12 cellular contexts compared by ENCODE assay signal in genomic region chr17:20225162-20226115, GRCh38.
DNase-seq lines count a peak whose midpoint lies in the region; ATAC-seq, FAIRE-seq and TF ChIP-seq lines count a peak whose summit lies in the region.
"Had no signal": no experiment of that assay in that cellular context is flagged by ENCODE, and none has a peak within 500 bp of the region (broad histone marks: within the 10 kb centered on the region; RNA-seq: fewer than 3 reads in every experiment).

No MANE protein-coding gene starts in this region.

- TF ChIP-seq RAD21 in H1 (IDR thresholded peaks at IDR 0.05 in 1 of 2, conservative IDR thresholded peaks at IDR 0.05 in 1 of 2; ENCODE audit: low read depth in 2 of 2, low read length in 2 of 2): no peak; a peak in 1 of 4 replicates

- H3K27me3 ChIP-seq in H1 (replicated peaks in 1 of 4; ENCODE audit: control insufficient read depth in 3 of 4, extremely low read depth in 1 of 4, insufficient read depth in 3 of 4, low read length in 3 of 4) (no peaks in the 10 kb centered on the region), neural progenitor cell (no peaks in the 10 kb centered on the region), gastrocnemius medialis (no peaks in the 10 kb centered on the region), upper lobe of left lung (no peaks in the 10 kb centered on the region), heart right ventricle (no peaks in the 10 kb centered on the region)
- H3K27me3 ChIP-seq: tibial artery had no signal

- no peaks in the 10 kb centered on the region for H3K23me2 ChIP-seq in H1 (ENCODE audit: low read depth, low read length)

- H2BK5ac ChIP-seq in H1 (ENCODE audit: low read depth, low read length): peak overlapping the region; percentile 45; the same call in 1 of the 2 replicates

- H3K4ac ChIP-seq in H1 (replicated peaks; ENCODE audit: insufficient read length, low read depth, low read length): peak overlapping the region; percentile 4

- H3K18ac ChIP-seq in H1 (ENCODE audit: extremely low read depth, low read length): peak overlapping the region; percentile 17; the same call in 1 of the 2 replicates

- H3K9me3 ChIP-seq in H1 (ENCODE audit: insufficient read depth in 2 of 2, low read depth in 1 of 2, low read length in 1 of 2) (no peaks in the 10 kb centered on the region), neural progenitor cell (ENCODE audit: low read depth) (no peaks in the 10 kb centered on the region), gastrocnemius medialis (no peaks in the 10 kb centered on the region), upper lobe of left lung (no peaks in the 10 kb centered on the region), heart right ventricle (no peaks in the 10 kb centered on the region)
- H3K9me3 ChIP-seq: tibial artery had no signal

- H3K9me3 Mint-ChIP-seq in neural progenitor cell: peaks cover 10% of the 10 kb centered on the region

- H3K4me2 ChIP-seq in H1 (ENCODE audit: insufficient read depth in 1 of 2, low read depth in 2 of 2, low read length in 2 of 2) (0 out of 4 replicates have a peak overlapping the region, but pooled peaks of 1 of the 2 experiments have one; percentile 21), neural progenitor cell (no peak overlapping the region)

- TF ChIP-seq EP300 in H1 (IDR thresholded peaks at IDR 0.05; ENCODE audit: borderline replicate concordance in 1 of 2, low read depth in 2 of 2, low read length in 2 of 2) (no peak), upper lobe of left lung (IDR thresholded peaks at IDR 0.05) (no peak)

- H3K4me3 Mint-ChIP-seq in neural progenitor cell: no peak overlapping the region

- TF ChIP-seq POLR2A in H1 (IDR thresholded peaks at IDR 0.05; ENCODE audit: control extremely low read depth in 1 of 2, low read depth in 2 of 2, low read length in 2 of 2) (no peak), gastrocnemius medialis (IDR thresholded peaks at IDR 0.05) (no peak), upper lobe of left lung (IDR thresholded peaks at IDR 0.05) (no peak)

- intact Hi-C loops in gastrocnemius medialis (cut with DNase I; ENCODE audit: low total_unique reads) (loop anchor here (2.0 to 10.0 kb wide), 3 partner anchors 42 to 241 kb away; no protein-coding TSS in a partner anchor), heart right ventricle (cut with DNase I) (loop anchor here in 8 of 10 donors (5.0 to 10.0 kb wide), 7 partner anchors 87 to 627 kb away; partner anchors contain the start of gene SPECC1 (in 1 of the 8))

- no peak overlapping the region for H3K56ac ChIP-seq in H1 (replicated peaks; ENCODE audit: insufficient read length, low read depth, low read length)

- no peak overlapping the region for H3K23ac ChIP-seq in H1 (ENCODE audit: insufficient read length)

- 73% methylated on average over 7 of the region's 7 CpGs; no CpG with 5 or more reads in 1 of the 2 experiments for WGBS in H1 (ENCODE audit: extremely low coverage in 1 of 2, insufficient coverage in 1 of 2, insufficient read length in 1 of 2, insufficient replicate concordance in 2 of 2, low coverage in 1 of 2, low lambda C conversion rate in 2 of 2, missing lambda C conversion rate in 1 of 2), 2 experiments
- WGBS in upper lobe of left lung, 2 donors: 73 to 87% methylated on average over 7 of the region's 7 CpGs
- WGBS in heart right ventricle, 2 donors: 71 to 78% methylated on average over 7 of the region's 7 CpGs

- in situ Hi-C loops in gastrocnemius medialis (cut with MboI; ENCODE audit: low sequenced_read_pairs in 4 of 4): loop anchor here in 1 of 4 donors (10.0 kb wide), 1 partner anchor 89 kb away; no protein-coding TSS in a partner anchor

- no peak overlapping the region for H2BK20ac ChIP-seq in H1 (ENCODE audit: low read length)

- H3K14ac ChIP-seq in H1 (ENCODE audit: insufficient read length): no peak overlapping the region

- peak overlapping the region; percentile 72 for H4K91ac ChIP-seq in H1 (replicated peaks; ENCODE audit: insufficient read length, low read length)

- no peak overlapping the region for H2BK120ac ChIP-seq in H1 (replicated peaks; ENCODE audit: low read depth, low read length)

- H3K36me3 ChIP-seq in H1 (ENCODE audit: control insufficient read depth in 2 of 4, insufficient read depth in 4 of 4, low read length in 3 of 4): peaks cover 0 to 18% (median 6%) of the 10 kb centered on the region in 4 experiments; a peak in 4 of 8 replicates
- no peaks in the 10 kb centered on the region for H3K36me3 ChIP-seq in neural progenitor cell
- H3K36me3 ChIP-seq in gastrocnemius medialis: no peaks in the 10 kb centered on the region
- peaks cover 0 to 9% (median 0%) of the 10 kb centered on the region in 4 donors for H3K36me3 ChIP-seq in upper lobe of left lung
- peaks cover 0 to 27% (median 0%) of the 10 kb centered on the region in 9 donors for H3K36me3 ChIP-seq in heart right ventricle
- H3K36me3 ChIP-seq: tibial artery had no signal

- H3K27me3 Mint-ChIP-seq in neural progenitor cell (ENCODE audit: insufficient read depth, low read depth): peaks cover 7% of the 10 kb centered on the region

- H3K79me1 ChIP-seq in H1 (ENCODE audit: low read depth, low read length): peaks cover 4% of the 10 kb centered on the region; the same call in 1 of the 2 replicates

- H4K5ac ChIP-seq in H1 (ENCODE audit: insufficient read length, low read depth, low read length): no peak overlapping the region

- POLR2A ChIA-PET in H1 (lab: Charles Lee; ENCODE audit: partially characterized antibody): interaction anchor here (1.4 kb wide), 1 partner anchor 69 kb away, joined by 5 read pairs; no protein-coding TSS in a partner anchor

- H4K20me1 ChIP-seq in H1 (replicated peaks in 1 of 2; ENCODE audit: control insufficient read depth in 1 of 2, insufficient read depth in 2 of 2, low read length in 2 of 2) (peaks cover 2 to 4% of the 10 kb centered on the region in 2 experiments), neural progenitor cell (ENCODE audit: low read depth) (no peaks in the 10 kb centered on the region)

- peaks cover 0 to 60% of the 10 kb centered on the region in 2 experiments; a peak in 2 of 4 replicates for H3K79me2 ChIP-seq in H1 (ENCODE audit: control insufficient read depth in 1 of 2, insufficient read depth in 2 of 2, low read length in 2 of 2)
- peaks cover 30% of the 10 kb centered on the region for H3K79me2 ChIP-seq in neural progenitor cell (ENCODE audit: low read depth)

- no peak for FAIRE-seq in H1 (lab: Jason Lieb, UNC)

- CTCF ChIA-PET in H1 (lab: Charles Lee; ENCODE audit: partially characterized antibody): interaction anchor here (0.6 to 4.4 kb wide), 14 partner anchors 12 to 233 kb away, joined by 3 to 30 read pairs (median 6); no protein-coding TSS in a partner anchor

- peak overlapping the region; percentile 26 for H3K27ac Mint-ChIP-seq in neural progenitor cell

- H2AK5ac ChIP-seq in H1 (ENCODE audit: low read depth, low read length): 0 out of 2 replicates have a peak overlapping the region, but pooled peaks have one; percentile 14

- peaks cover 39% of the 10 kb centered on the region for H3K4me1 Mint-ChIP-seq in neural progenitor cell

- H3K4me3 ChIP-seq in H1 (ENCODE audit: extremely low read depth in 1 of 4, insufficient read depth in 2 of 4, low read depth in 3 of 4, low read length in 4 of 4): no peak overlapping the region
- H3K4me3 ChIP-seq in neural progenitor cell: no peak overlapping the region
- no peak overlapping the region for H3K4me3 ChIP-seq in gastrocnemius medialis
- H3K4me3 ChIP-seq in upper lobe of left lung: no peak overlapping the region
- H3K4me3 ChIP-seq in heart right ventricle: no peak overlapping the region
- H3K4me3 ChIP-seq: tibial artery had no signal

- H3K9ac ChIP-seq in H1 (replicated peaks in 1 of 4; ENCODE audit: extremely low read depth in 1 of 4, low read depth in 3 of 4, low read length in 3 of 4) (no peak overlapping the region), neural progenitor cell (no peak overlapping the region)

- peak in 1 of 3 experiments; percentile 16; a peak in 1 of 4 replicates for TF ChIP-seq CTCF in H1 (IDR thresholded peaks at IDR 0.05; ENCODE audit: control extremely low read depth in 1 of 3, insufficient read depth in 1 of 3, low read depth in 1 of 3, low read length in 3 of 3)
- peak; percentile 12 for TF ChIP-seq CTCF in neural progenitor cell (IDR thresholded peaks at IDR 0.05)
- no peak for TF ChIP-seq CTCF in gastrocnemius medialis (IDR thresholded peaks at IDR 0.05 in 4 of 5, conservative IDR thresholded peaks at IDR 0.05 in 1 of 5)
- no peak for TF ChIP-seq CTCF in upper lobe of left lung (IDR thresholded peaks at IDR 0.05)
- TF ChIP-seq CTCF in heart right ventricle (IDR thresholded peaks at IDR 0.05): no peak

- peak overlapping the region; percentile 42; the same call in 1 of the 2 replicates for H3K27ac ChIP-seq in H1 (ENCODE audit: low read depth, low read length)
- no peak overlapping the region for H3K27ac ChIP-seq in neural progenitor cell
- no peak overlapping the region for H3K27ac ChIP-seq in gastrocnemius medialis
- H3K27ac ChIP-seq in upper lobe of left lung: no peak overlapping the region
- no peak overlapping the region for H3K27ac ChIP-seq in heart right ventricle

- H2BK12ac ChIP-seq in H1 (ENCODE audit: low read depth, low read length): no peak overlapping the region

- H2BK15ac ChIP-seq in H1 (ENCODE audit: low read length): no peak overlapping the region

- no peaks in the 10 kb centered on the region for H3F3A ChIP-seq in neural progenitor cell (ENCODE audit: low read depth)

- no peak overlapping the region for H4K8ac ChIP-seq in H1 (ENCODE audit: extremely low read depth, insufficient read depth, low read length)

- H2AFZ ChIP-seq in H1 (ENCODE audit: low read length) (no peak overlapping the region), neural progenitor cell (replicated peaks) (no peak overlapping the region)

- peaks cover 40% of the 10 kb centered on the region for H3K36me3 Mint-ChIP-seq in neural progenitor cell

- ATAC-seq in gastrocnemius medialis (no peak), HG02973 (IDR thresholded peaks at IDR 0.05; ENCODE audit: unreplicated experiment) (no peak), upper lobe of left lung (ENCODE audit: low FRiP score in 2 of 2) (no peak), heart right ventricle (no peak)

- H3K4me1 ChIP-seq in H1 (replicated peaks in 1 of 4; ENCODE audit: control insufficient read depth in 3 of 4, insufficient read depth in 4 of 4, low read length in 3 of 4) (peaks cover 2 to 13% (median 9%) of the 10 kb centered on the region in 4 experiments; a peak in 6 of 7 replicates), neural progenitor cell (no peaks in the 10 kb centered on the region), gastrocnemius medialis (peaks cover 3 to 4% of the 10 kb centered on the region in 2 donors), upper lobe of left lung (no peaks in the 10 kb centered on the region), heart right ventricle (peaks cover 0 to 13% (median 0%) of the 10 kb centered on the region in 9 donors)

- DNase-seq in ELR (ENCODE audit: low read depth): peak; percentile 16
- peak; percentile 5 for DNase-seq in NCI-H524 treated with DMSO at 0.1 percent for 48 hours (lab: John Stamatoyannopoulos, UW)
- peak in 1 of 2 experiments; percentile 48 for DNase-seq in H1 (ENCODE audit: low read depth in 1 of 2, low spot score in 2 of 2)
- no peak for DNase-seq in neural progenitor cell (ENCODE audit: low spot score)
- DNase-seq in gastrocnemius medialis: no peak
- DNase-seq in upper lobe of left lung: no peak
- no peak for DNase-seq in heart right ventricle
- DNase-seq: cerebellar nuclear complex, foreskin melanocyte, NCI-H1417 treated with DMSO at 0.1 percent for 48 hours, tibial artery had no signal

Comparison
In these comparisons a context has a peak if more than half of its experiments do, and no peak if none do; other contexts are left out.
1. DNase-seq: peak in ELR (single experiment) and NCI-H524 treated with DMSO at 0.1 percent for 48 hours (single experiment); none in neural progenitor cell (single experiment), gastrocnemius medialis (0 of 2), upper lobe of left lung (0 of 2) and heart right ventricle (0 of 2).